In the genomic region with DNA sequence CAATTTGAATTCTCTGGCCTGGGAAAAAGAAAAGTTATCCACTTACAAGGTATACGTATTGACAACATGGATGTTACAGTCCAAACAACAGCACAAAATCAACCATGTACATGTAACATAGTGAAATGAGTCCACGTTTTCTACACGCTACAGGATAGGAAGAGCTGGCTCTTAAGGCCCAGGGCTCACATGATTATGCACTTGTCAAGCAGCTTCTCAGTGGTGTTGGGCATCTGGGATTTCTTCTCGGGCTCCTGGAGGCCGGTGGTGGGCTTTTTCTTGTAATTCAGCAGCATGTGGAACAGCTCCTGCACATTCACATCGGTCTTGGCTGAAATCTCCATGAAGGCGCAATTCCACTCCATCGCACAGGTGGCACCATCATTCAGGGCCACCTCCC, we compare ENCODE assay signal across 2 cellular contexts.
TF ChIP-seq lines count a peak whose summit lies in the region.

No MANE protein-coding gene starts in this region.

TF ChIP-seq in GM23338, 12 proteins besides CTCF, POLR2A, EP300 and RAD21 (continued from another document):
- no peak for TF ChIP-seq EZH2phosphoT487 (IDR thresholded peaks at IDR 0.05; ENCODE audit: unreplicated experiment)
- no peak for TF ChIP-seq NANOG (IDR thresholded peaks at IDR 0.05; ENCODE audit: borderline replicate concordance)
- no peak for TF ChIP-seq ETS1 (IDR thresholded peaks at IDR 0.05)
- no peak for TF ChIP-seq STAT1 (IDR thresholded peaks at IDR 0.05; ENCODE audit: unreplicated experiment)
- TF ChIP-seq ZNF331 (CRISPR knock-in tag; IDR thresholded peaks at IDR 0.05; ENCODE audit: low read depth): no peak
- TF ChIP-seq, protein P1, sequence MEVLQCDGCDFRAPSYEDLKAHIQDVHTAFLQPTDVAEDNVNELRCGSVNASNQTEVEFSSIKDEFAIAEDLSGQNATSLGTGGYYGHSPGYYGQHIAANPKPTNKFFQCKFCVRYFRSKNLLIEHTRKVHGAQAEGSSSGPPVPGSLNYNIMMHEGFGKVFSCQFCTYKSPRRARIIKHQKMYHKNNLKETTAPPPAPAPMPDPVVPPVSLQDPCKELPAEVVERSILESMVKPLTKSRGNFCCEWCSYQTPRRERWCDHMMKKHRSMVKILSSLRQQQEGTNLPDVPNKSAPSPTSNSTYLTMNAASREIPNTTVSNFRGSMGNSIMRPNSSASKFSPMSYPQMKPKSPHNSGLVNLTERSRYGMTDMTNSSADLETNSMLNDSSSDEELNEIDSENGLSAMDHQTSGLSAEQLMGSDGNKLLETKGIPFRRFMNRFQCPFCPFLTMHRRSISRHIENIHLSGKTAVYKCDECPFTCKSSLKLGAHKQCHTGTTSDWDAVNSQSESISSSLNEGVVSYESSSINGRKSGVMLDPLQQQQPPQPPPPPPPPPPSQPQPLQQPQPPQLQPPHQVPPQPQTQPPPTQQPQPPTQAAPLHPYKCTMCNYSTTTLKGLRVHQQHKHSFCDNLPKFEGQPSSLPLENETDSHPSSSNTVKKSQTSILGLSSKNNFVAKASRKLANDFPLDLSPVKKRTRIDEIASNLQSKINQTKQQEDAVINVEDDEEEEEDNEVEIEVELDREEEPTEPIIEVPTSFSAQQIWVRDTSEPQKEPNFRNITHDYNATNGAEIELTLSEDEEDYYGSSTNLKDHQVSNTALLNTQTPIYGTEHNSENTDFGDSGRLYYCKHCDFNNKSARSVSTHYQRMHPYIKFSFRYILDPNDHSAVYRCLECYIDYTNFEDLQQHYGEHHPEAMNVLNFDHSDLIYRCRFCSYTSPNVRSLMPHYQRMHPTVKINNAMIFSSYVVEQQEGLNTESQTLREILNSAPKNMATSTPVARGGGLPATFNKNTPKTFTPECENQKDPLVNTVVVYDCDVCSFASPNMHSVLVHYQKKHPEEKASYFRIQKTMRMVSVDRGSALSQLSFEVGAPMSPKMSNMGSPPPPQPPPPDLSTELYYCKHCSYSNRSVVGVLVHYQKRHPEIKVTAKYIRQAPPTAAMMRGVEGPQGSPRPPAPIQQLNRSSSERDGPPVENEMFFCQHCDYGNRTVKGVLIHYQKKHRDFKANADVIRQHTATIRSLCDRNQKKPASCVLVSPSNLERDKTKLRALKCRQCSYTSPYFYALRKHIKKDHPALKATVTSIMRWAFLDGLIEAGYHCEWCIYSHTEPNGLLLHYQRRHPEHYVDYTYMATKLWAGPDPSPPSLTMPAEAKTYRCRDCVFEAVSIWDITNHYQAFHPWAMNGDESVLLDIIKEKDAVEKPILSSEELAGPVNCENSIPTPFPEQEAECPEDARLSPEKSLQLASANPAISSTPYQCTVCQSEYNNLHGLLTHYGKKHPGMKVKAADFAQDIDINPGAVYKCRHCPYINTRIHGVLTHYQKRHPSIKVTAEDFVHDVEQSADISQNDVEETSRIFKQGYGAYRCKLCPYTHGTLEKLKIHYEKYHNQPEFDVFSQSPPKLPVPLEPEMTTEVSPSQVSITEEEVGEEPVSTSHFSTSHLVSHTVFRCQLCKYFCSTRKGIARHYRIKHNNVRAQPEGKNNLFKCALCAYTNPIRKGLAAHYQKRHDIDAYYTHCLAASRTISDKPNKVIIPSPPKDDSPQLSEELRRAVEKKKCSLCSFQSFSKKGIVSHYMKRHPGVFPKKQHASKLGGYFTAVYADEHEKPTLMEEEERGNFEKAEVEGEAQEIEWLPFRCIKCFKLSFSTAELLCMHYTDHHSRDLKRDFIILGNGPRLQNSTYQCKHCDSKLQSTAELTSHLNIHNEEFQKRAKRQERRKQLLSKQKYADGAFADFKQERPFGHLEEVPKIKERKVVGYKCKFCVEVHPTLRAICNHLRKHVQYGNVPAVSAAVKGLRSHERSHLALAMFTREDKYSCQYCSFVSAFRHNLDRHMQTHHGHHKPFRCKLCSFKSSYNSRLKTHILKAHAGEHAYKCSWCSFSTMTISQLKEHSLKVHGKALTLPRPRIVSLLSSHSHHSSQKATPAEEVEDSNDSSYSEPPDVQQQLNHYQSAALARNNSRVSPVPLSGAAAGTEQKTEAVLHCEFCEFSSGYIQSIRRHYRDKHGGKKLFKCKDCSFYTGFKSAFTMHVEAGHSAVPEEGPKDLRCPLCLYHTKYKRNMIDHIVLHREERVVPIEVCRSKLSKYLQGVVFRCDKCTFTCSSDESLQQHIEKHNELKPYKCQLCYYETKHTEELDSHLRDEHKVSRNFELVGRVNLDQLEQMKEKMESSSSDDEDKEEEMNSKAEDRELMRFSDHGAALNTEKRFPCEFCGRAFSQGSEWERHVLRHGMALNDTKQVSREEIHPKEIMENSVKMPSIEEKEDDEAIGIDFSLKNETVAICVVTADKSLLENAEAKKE (CRISPR knock-in tag; IDR thresholded peaks at IDR 0.05): no peak
- TF ChIP-seq, protein P2, sequence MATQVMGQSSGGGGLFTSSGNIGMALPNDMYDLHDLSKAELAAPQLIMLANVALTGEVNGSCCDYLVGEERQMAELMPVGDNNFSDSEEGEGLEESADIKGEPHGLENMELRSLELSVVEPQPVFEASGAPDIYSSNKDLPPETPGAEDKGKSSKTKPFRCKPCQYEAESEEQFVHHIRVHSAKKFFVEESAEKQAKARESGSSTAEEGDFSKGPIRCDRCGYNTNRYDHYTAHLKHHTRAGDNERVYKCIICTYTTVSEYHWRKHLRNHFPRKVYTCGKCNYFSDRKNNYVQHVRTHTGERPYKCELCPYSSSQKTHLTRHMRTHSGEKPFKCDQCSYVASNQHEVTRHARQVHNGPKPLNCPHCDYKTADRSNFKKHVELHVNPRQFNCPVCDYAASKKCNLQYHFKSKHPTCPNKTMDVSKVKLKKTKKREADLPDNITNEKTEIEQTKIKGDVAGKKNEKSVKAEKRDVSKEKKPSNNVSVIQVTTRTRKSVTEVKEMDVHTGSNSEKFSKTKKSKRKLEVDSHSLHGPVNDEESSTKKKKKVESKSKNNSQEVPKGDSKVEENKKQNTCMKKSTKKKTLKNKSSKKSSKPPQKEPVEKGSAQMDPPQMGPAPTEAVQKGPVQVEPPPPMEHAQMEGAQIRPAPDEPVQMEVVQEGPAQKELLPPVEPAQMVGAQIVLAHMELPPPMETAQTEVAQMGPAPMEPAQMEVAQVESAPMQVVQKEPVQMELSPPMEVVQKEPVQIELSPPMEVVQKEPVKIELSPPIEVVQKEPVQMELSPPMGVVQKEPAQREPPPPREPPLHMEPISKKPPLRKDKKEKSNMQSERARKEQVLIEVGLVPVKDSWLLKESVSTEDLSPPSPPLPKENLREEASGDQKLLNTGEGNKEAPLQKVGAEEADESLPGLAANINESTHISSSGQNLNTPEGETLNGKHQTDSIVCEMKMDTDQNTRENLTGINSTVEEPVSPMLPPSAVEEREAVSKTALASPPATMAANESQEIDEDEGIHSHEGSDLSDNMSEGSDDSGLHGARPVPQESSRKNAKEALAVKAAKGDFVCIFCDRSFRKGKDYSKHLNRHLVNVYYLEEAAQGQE (IDR thresholded peaks at IDR 0.05; ENCODE audit: unreplicated experiment): no peak

TF ChIP-seq in K562, 482 proteins besides CTCF, POLR2A, EP300 and RAD21 (continued from another document):
- TF ChIP-seq, protein P3, sequence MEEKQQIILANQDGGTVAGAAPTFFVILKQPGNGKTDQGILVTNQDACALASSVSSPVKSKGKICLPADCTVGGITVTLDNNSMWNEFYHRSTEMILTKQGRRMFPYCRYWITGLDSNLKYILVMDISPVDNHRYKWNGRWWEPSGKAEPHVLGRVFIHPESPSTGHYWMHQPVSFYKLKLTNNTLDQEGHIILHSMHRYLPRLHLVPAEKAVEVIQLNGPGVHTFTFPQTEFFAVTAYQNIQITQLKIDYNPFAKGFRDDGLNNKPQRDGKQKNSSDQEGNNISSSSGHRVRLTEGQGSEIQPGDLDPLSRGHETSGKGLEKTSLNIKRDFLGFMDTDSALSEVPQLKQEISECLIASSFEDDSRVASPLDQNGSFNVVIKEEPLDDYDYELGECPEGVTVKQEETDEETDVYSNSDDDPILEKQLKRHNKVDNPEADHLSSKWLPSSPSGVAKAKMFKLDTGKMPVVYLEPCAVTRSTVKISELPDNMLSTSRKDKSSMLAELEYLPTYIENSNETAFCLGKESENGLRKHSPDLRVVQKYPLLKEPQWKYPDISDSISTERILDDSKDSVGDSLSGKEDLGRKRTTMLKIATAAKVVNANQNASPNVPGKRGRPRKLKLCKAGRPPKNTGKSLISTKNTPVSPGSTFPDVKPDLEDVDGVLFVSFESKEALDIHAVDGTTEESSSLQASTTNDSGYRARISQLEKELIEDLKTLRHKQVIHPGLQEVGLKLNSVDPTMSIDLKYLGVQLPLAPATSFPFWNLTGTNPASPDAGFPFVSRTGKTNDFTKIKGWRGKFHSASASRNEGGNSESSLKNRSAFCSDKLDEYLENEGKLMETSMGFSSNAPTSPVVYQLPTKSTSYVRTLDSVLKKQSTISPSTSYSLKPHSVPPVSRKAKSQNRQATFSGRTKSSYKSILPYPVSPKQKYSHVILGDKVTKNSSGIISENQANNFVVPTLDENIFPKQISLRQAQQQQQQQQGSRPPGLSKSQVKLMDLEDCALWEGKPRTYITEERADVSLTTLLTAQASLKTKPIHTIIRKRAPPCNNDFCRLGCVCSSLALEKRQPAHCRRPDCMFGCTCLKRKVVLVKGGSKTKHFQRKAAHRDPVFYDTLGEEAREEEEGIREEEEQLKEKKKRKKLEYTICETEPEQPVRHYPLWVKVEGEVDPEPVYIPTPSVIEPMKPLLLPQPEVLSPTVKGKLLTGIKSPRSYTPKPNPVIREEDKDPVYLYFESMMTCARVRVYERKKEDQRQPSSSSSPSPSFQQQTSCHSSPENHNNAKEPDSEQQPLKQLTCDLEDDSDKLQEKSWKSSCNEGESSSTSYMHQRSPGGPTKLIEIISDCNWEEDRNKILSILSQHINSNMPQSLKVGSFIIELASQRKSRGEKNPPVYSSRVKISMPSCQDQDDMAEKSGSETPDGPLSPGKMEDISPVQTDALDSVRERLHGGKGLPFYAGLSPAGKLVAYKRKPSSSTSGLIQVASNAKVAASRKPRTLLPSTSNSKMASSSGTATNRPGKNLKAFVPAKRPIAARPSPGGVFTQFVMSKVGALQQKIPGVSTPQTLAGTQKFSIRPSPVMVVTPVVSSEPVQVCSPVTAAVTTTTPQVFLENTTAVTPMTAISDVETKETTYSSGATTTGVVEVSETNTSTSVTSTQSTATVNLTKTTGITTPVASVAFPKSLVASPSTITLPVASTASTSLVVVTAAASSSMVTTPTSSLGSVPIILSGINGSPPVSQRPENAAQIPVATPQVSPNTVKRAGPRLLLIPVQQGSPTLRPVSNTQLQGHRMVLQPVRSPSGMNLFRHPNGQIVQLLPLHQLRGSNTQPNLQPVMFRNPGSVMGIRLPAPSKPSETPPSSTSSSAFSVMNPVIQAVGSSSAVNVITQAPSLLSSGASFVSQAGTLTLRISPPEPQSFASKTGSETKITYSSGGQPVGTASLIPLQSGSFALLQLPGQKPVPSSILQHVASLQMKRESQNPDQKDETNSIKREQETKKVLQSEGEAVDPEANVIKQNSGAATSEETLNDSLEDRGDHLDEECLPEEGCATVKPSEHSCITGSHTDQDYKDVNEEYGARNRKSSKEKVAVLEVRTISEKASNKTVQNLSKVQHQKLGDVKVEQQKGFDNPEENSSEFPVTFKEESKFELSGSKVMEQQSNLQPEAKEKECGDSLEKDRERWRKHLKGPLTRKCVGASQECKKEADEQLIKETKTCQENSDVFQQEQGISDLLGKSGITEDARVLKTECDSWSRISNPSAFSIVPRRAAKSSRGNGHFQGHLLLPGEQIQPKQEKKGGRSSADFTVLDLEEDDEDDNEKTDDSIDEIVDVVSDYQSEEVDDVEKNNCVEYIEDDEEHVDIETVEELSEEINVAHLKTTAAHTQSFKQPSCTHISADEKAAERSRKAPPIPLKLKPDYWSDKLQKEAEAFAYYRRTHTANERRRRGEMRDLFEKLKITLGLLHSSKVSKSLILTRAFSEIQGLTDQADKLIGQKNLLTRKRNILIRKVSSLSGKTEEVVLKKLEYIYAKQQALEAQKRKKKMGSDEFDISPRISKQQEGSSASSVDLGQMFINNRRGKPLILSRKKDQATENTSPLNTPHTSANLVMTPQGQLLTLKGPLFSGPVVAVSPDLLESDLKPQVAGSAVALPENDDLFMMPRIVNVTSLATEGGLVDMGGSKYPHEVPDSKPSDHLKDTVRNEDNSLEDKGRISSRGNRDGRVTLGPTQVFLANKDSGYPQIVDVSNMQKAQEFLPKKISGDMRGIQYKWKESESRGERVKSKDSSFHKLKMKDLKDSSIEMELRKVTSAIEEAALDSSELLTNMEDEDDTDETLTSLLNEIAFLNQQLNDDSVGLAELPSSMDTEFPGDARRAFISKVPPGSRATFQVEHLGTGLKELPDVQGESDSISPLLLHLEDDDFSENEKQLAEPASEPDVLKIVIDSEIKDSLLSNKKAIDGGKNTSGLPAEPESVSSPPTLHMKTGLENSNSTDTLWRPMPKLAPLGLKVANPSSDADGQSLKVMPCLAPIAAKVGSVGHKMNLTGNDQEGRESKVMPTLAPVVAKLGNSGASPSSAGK (IDR thresholded peaks at IDR 0.05): peak; percentile 50; the same call in 1 of the 2 replicates
- TF ChIP-seq NFRKB (IDR thresholded peaks at IDR 0.05; ENCODE audit: low read depth): 0 out of 2 replicates have a peak, but pooled peaks have one; percentile 30
